Comparison of ENCODE assay signal across 11 cellular contexts in genomic region chr3:125168711-125169410, GRCh38.
"Had no signal": no experiment of that assay in that cellular context is flagged by ENCODE, and none has a peak within 500 bp of the region (broad histone marks: within the 10 kb centered on the region; RNA-seq: fewer than 3 reads in every experiment).

No MANE protein-coding gene starts in this region.

- H3K9me3 ChIP-seq: breast epithelium, colonic mucosa had no signal

- DNase-seq: activated gamma-delta T cell treated with Interleukin-2 at 50 U/mL for 16 hours; activated naive CD8-positive, alpha-beta T cell treated with anti-CD3 and anti-CD28 coated beads, Interleukin-2, amount 10 ng/mL, durations not matched to agents 7 days and 5 days; activated T-cell treated with anti-CD3 and anti-CD28 coated beads, Interleukin-2, amount 50 U/mL, for 72 hours; aorta; colonic mucosa; effector CD4-positive, alpha-beta T cell; immature natural killer cell; stimulated activated CD4-positive, alpha-beta T cell treated with anti-CD3 and anti-CD28 coated beads, Interleukin-4, amount 100 ng/mL, for 1 hour; stimulated activated CD8-positive, alpha-beta memory T cell treated with anti-CD3 and anti-CD28 coated beads, Interleukin-4, amount 100 ng/mL, for 48 hours; T-helper 2 cell had no signal

- H3K4me3 ChIP-seq: breast epithelium, colonic mucosa had no signal

- ATAC-seq: activated T-cell treated with anti-CD3 and anti-CD28 coated beads, Interleukin-2, amount 50 U/mL, for 72 hours had no signal

- H3K4me1 ChIP-seq: breast epithelium had no signal

- H3K36me3 ChIP-seq: breast epithelium, colonic mucosa had no signal

- H3K27ac ChIP-seq: breast epithelium, colonic mucosa had no signal

- H3K27me3 ChIP-seq: breast epithelium, colonic mucosa had no signal
